8 cellular contexts compared by ENCODE assay signal in genomic region chr14:54565236-54566151, GRCh38. TPM values are rescaled to one million over a fixed set of nuclear protein-coding genes. Genes with fewer than 3 reads are reported as not detected.
DNase-seq lines count a peak whose midpoint lies in the region; ATAC-seq and TF ChIP-seq lines count a peak whose summit lies in the region.

No MANE protein-coding gene starts in this region.

- DNase-seq in NCI-H526 treated with DMSO at 0.1 percent for 48 hours (lab: John Stamatoyannopoulos, UW) (peak; percentile 60), endodermal cell (peak; percentile 95)
- peak; percentile 59 for DNase-seq in activated CD8-positive, alpha-beta memory T cell treated with anti-CD3 and anti-CD28 coated beads, Interleukin-2, amount 50 U/mL, for 1 hour (ENCODE audit: extremely low read depth)
- DNase-seq in stimulated activated CD8-positive, alpha-beta memory T cell treated with anti-CD3 and anti-CD28 coated beads, Interleukin-15, amount 100 ng/mL, for 4 hours (ENCODE audit: low read depth in 2 of 2), result peak; percentile 66 to 74

- H3K27me3 Mint-ChIP-seq in endodermal cell (ENCODE audit: insufficient read depth), result peaks cover 31% of the 10 kb centered on the region

- no peaks in the 10 kb centered on the region for H3K9me3 Mint-ChIP-seq in endodermal cell

- H3K36me3 ChIP-seq in BLaER1 (peaks cover 5% of the 10 kb centered on the region; the same call in 1 of the 2 replicates), endodermal cell (ENCODE audit: control insufficient read depth, insufficient read depth, low read length) (no peaks in the 10 kb centered on the region), mesodermal cell (ENCODE audit: control insufficient read depth, insufficient read depth, low read length) (peaks cover 20% of the 10 kb centered on the region)

- H3K27me3 ChIP-seq in BLaER1 (peaks cover 13% of the 10 kb centered on the region; the same call in 1 of the 2 replicates), endodermal cell (ENCODE audit: control insufficient read depth, insufficient read depth, low read length, poor library complexity, severe bottlenecking) (peaks cover 62% of the 10 kb centered on the region)

- TF ChIP-seq CTCF in endodermal cell (conservative IDR thresholded peaks at IDR 0.05), result peak; percentile 30

- H3K9me3 ChIP-seq in BLaER1, result no peaks in the 10 kb centered on the region
- H3K9me3 ChIP-seq in endodermal cell (ENCODE audit: control insufficient read depth, low read length), result no peaks in the 10 kb centered on the region
- no peaks in the 10 kb centered on the region for H3K9me3 ChIP-seq in mesodermal cell (ENCODE audit: control insufficient read depth, low read length)

- H3K4me1 ChIP-seq in BLaER1, result peaks cover 33% of the 10 kb centered on the region
- peaks cover 3% of the 10 kb centered on the region for H3K4me1 ChIP-seq in endodermal cell (ENCODE audit: control insufficient read depth, insufficient read depth, low read length)
- H3K4me1 ChIP-seq in mesodermal cell (ENCODE audit: control insufficient read depth, insufficient read depth, low read length, poor library complexity, severe bottlenecking), result peaks cover 21% of the 10 kb centered on the region

- peak overlapping the region; percentile 91 for H3K27ac ChIP-seq in BLaER1
- no peak overlapping the region for H3K27ac ChIP-seq in endodermal cell (ENCODE audit: low read depth, low read length)
- H3K27ac ChIP-seq in mesodermal cell (ENCODE audit: low read depth, low read length, severe bottlenecking), result peak overlapping the region; percentile 74

- H3K27ac Mint-ChIP-seq in endodermal cell, result no peak overlapping the region

- peak overlapping the region; percentile 98 for H3K4me2 ChIP-seq in BLaER1

- peak overlapping the region; percentile 89 for H3K9ac ChIP-seq in BLaER1
- peak overlapping the region; percentile 44 for H3K9ac ChIP-seq in endodermal cell (ENCODE audit: extremely low read depth, low read length, poor library complexity, severe bottlenecking)

- peaks cover 18% of the 10 kb centered on the region for H4K20me1 ChIP-seq in BLaER1

- H3K4me1 Mint-ChIP-seq in endodermal cell, result peaks cover 4% of the 10 kb centered on the region

- ATAC-seq in GM19043 (IDR thresholded peaks at IDR 0.05; ENCODE audit: low read depth, unreplicated experiment) (peak; percentile 46), HG03196 (IDR thresholded peaks at IDR 0.05; ENCODE audit: unreplicated experiment) (peak; percentile 55)

- no peaks in the 10 kb centered on the region for H3K36me3 Mint-ChIP-seq in endodermal cell (ENCODE audit: low read depth)

- H3K4me3 Mint-ChIP-seq in endodermal cell, result peak overlapping the region; percentile 79

- H3K4me3 ChIP-seq in BLaER1 (peak overlapping the region; percentile 95), endodermal cell (ENCODE audit: low read length) (peak overlapping the region; percentile 73), mesodermal cell (ENCODE audit: extremely low read depth, insufficient read depth, low read length, poor library complexity, severe bottlenecking) (peak overlapping the region; percentile 80)

- WGBS in endodermal cell (ENCODE audit: insufficient coverage in 1 of 2, insufficient read length in 1 of 2), 2 experiments, result 0% methylated on average over 27 to 85 of the region's 86 CpGs
- WGBS in mesodermal cell (ENCODE audit: insufficient coverage in 2 of 2), 2 experiments, result 0% methylated on average over 57 to 67 of the region's 86 CpGs

RNA-seq across cellular contexts. Expression of gene SAMD4A, which starts 1.4 kb away (rescaled TPM):
- 1 to 10 TPM; 1.9 to 8.0 TPM for total RNA-seq in endodermal cell
- 4.8 TPM for polyA plus RNA-seq in endodermal cell (2013, experiment 1 of 2)
- 4.2 TPM for polyA plus RNA-seq in endodermal cell (2013, experiment 2 of 2)
- polyA plus RNA-seq in mesodermal cell (2013, experiment 1 of 2), result 19.8 TPM
- 20.1 TPM for polyA plus RNA-seq in mesodermal cell (2013, experiment 2 of 2)

RNA-seq across cellular contexts. Expression of gene CGRRF1, which starts 55.8 kb away (rescaled TPM):
- 10 to 100 TPM; 17.8 to 19.3 TPM for total RNA-seq in endodermal cell
- 23.1 TPM for polyA plus RNA-seq in endodermal cell (2013, experiment 1 of 2)
- polyA plus RNA-seq in endodermal cell (2013, experiment 2 of 2), result 26.7 TPM
- 25.7 TPM for polyA plus RNA-seq in mesodermal cell (2013, experiment 1 of 2)
- polyA plus RNA-seq in mesodermal cell (2013, experiment 2 of 2), result 26.4 TPM
